26 cellular contexts compared by ENCODE assay signal in the genomic region with DNA sequence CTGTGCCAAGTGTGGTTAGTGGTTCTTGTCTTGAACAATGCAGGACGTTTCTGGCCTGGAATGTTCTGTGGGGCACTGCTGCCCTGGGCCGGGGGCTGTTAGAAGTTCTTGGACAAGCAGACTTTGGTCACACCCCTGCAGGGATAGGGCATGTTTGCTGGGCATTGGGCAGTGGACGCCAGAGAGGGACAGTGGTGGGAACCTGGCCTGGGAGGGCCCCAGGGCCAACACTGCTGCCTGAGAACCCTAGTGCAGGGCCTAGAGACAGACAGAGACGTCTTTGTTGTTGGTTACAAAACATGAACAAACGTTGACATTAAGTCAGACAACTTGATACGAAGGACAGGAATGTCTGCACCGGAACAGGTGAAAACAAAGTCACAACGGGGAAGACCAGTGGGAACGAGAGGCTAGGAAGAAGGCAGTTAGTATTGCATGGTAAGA. TPM values are rescaled to one million over a fixed set of nuclear protein-coding genes. Genes with fewer than 3 reads are reported as not detected.
"Had no signal": no experiment of that assay in that cellular context is flagged by ENCODE, and none has a peak within 500 bp of the region (broad histone marks: within the 10 kb centered on the region; RNA-seq: fewer than 3 reads in every experiment).

No MANE protein-coding gene starts in this region.

- H3K27me3 ChIP-seq: esophagus muscularis mucosa, gastroesophageal sphincter, pancreas, spleen, testis, tibial nerve had no signal

- H3K4me1 ChIP-seq: tibial nerve had no signal

- H3K4me3 ChIP-seq: esophagus muscularis mucosa, gastroesophageal sphincter, lung, pancreas, psoas muscle, spleen, testis, tibial nerve had no signal

- H3K36me3 ChIP-seq: tibial nerve had no signal

- ATAC-seq: effector memory CD8-positive, alpha-beta T cell; gastroesophageal sphincter; left cardiac atrium; left ventricle myocardium superior; psoas muscle; sciatic nerve; stimulated activated memory B cell treated with anti-CD40 and anti-IgM and Interleukin-4, amounts not matched to agents 10 μg/mL and 1 μg/mL and 100 μg/mL, for 72 hours; stimulated activated naive CD8-positive, alpha-beta T cell treated with anti-CD3 and anti-CD28 coated beads, Interleukin-15, amount 100 ng/mL, for 72 hours had no signal

- H3K9me3 ChIP-seq: esophagus muscularis mucosa, gastroesophageal sphincter, pancreas, psoas muscle, testis, tibial nerve had no signal

- FAIRE-seq: kidney, pancreas had no signal

- DNase-seq: effector memory CD8-positive, alpha-beta T cell; glutamatergic neuron; kidney; left cardiac atrium; left ventricle myocardium superior; mesendoderm; naive B cell; occipital lobe; psoas muscle; retina; spleen; stimulated activated CD4-positive, alpha-beta T cell treated with anti-CD3 and anti-CD28 coated beads, Interleukin-15, amount 100 ng/mL, for 24 hours; stimulated activated CD4-positive, alpha-beta T cell treated with anti-CD3 and anti-CD28 coated beads, Interleukin-1b, Interleukin-23, amount 100 ng/mL, for 48 hours; stimulated activated CD4-positive, alpha-beta T cell treated with anti-CD3 and anti-CD28 coated beads, Interleukin-4, amount 100 ng/mL, for 24 hours; stimulated activated naive CD8-positive, alpha-beta T cell treated with anti-CD3 and anti-CD28 coated beads, Interleukin-15, amount 100 ng/mL, for 72 hours; testis had no signal

- H3K27ac ChIP-seq: epithelial cell of prostate, esophagus muscularis mucosa, gastroesophageal sphincter, psoas muscle, spleen, testis, tibial nerve had no signal

RNA-seq across cellular contexts. Expression of a gene that starts 57.0 kb away (rescaled TPM):
- total RNA-seq: fibroblast of villous mesenchyme, subcutaneous adipose tissue had no signal
